ENCODE assay signal across 9 cellular contexts in the genomic region with DNA sequence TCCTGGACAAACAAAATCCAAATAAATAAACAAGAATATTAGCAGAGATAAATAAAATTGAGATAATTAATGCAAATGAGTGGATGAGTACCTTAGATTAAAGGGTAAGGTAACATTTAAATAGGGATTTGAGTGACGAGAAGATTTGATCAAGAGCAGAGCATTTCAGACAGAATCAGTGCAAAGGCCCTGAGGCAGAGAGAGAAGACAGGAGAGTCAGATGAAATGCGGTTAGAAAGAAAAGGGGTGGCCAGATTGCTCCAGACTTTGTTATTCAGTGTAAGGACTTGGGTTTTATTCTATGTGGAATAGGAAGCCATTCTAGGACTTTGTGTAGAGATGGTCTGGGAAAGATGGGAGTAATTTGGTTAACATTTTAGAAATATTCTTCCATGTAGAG. TPM values are rescaled to one million over a fixed set of nuclear protein-coding genes. Genes with fewer than 3 reads are reported as not detected.
"Had no signal": no experiment of that assay in that cellular context is flagged by ENCODE, and none has a peak within 500 bp of the region (broad histone marks: within the 10 kb centered on the region; RNA-seq: fewer than 3 reads in every experiment).

No MANE protein-coding gene starts in this region.

- DNase-seq: IMR-90, KBM-7, KG1 had no signal

- H3K4me3 Mint-ChIP-seq: IgD-negative memory B cell had no signal

- H3K36me3 Mint-ChIP-seq: IgD-negative memory B cell had no signal

- H3K4me2 ChIP-seq: KMS-11 had no signal

- ATAC-seq: HepG2 had no signal

- H3K27ac Mint-ChIP-seq: IgD-negative memory B cell had no signal

- H3K9ac ChIP-seq: KMS-11 had no signal

- H3K27ac ChIP-seq: HL-60, KMS-11 had no signal

- FAIRE-seq: HepG2, HTR-8/SVneo had no signal

- H3K4me1 Mint-ChIP-seq: IgD-negative memory B cell had no signal

RNA-seq across cellular contexts. Expression of gene RNF182, which starts 10.0 kb away (rescaled TPM):
- total RNA-seq: HepG2, HT-29 had no signal
- polyA plus RNA-seq: HepG2, IgD-negative memory B cell had no signal
